19 cellular contexts compared by ENCODE assay signal in the genomic region with DNA sequence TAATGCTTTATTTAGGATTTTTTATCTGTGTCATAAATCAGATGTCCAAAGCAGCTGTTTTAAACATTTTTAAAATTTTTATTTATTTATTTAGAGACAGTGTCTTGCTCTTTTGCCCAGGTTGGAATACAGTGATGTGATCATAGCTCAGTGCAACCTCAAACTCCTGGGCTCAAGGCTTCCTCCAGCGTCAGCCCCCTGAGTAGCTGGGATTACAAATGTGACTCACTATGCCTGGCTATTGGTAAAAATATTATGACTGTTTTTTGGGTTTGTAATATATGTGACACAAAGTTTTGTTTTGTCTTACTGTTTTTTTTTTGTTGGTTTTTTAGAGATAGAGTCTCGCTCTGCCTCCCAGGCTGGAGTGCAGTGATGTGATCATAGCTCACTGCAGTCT. TPM values are rescaled to one million over a fixed set of nuclear protein-coding genes. Genes with fewer than 3 reads are reported as not detected.
DNase-seq lines count a peak whose midpoint lies in the region; ATAC-seq, FAIRE-seq and TF ChIP-seq lines count a peak whose summit lies in the region.
"Had no signal": no experiment of that assay in that cellular context is flagged by ENCODE, and none has a peak within 500 bp of the region (broad histone marks: within the 10 kb centered on the region; RNA-seq: fewer than 3 reads in every experiment).

No MANE protein-coding gene starts in this region.

- H3K4me1 ChIP-seq in breast epithelium (no peaks in the 10 kb centered on the region), HepG2 (ENCODE audit: insufficient read depth, low read length) (no peaks in the 10 kb centered on the region), suprapubic skin (peaks cover 14% of the 10 kb centered on the region)
- H3K4me1 ChIP-seq: A549 had no signal

- FAIRE-seq in HepG2 (lab: Jason Lieb, UNC) = no peak
- FAIRE-seq: A549 had no signal

- no peaks in the 10 kb centered on the region for H3K9me3 Mint-ChIP-seq in MCF 10A (ENCODE audit: unreplicated experiment)
- H3K9me3 Mint-ChIP-seq: activated CD8-positive, alpha-beta T cell treated with anti-CD3 and anti-CD28 coated beads for 36 hours had no signal

- POLR2A ChIA-PET in MCF 10A (lab: Yijun Ruan, JAX) = interaction anchor here (0.9 to 1.5 kb wide), 5 partner anchors 9 to 115 kb away, joined by 3 to 8 read pairs (median 4); no protein-coding TSS in a partner anchor
- POLR2A ChIA-PET in HepG2 (lab: Yijun Ruan, JAX) = interaction anchor here (1.0 kb wide), 1 partner anchor 11 kb away, joined by 4 read pairs; the partner anchor contains the start of genes ZBED6 and ZC3H11A

- DNase-seq in MCF 10A (ENCODE audit: unreplicated experiment) = no peak
- DNase-seq in breast epithelium (ENCODE audit: low spot score in 2 of 2) = no peak
- DNase-seq in amniotic stem cell (lab: John Stamatoyannopoulos, UW) = peak; percentile 25
- DNase-seq in glomerular visceral epithelial cell (ENCODE audit: extremely low spot score) = peak; percentile 48
- DNase-seq in superior temporal gyrus (ENCODE audit: extremely low spot score) = no peak
- DNase-seq in HepG2 (ENCODE audit: low spot score) = no peak
- no peak for DNase-seq in suprapubic skin (ENCODE audit: low spot score in 2 of 2)
- DNase-seq in NCI-H146 treated with DMSO at 0.1 percent for 48 hours (lab: John Stamatoyannopoulos, UW; ENCODE audit: unreplicated experiment) = no peak
- DNase-seq: activated CD8-positive, alpha-beta T cell treated with anti-CD3 and anti-CD28 coated beads for 36 hours; activated gamma-delta T cell; caudate nucleus; left ventricle myocardium inferior; naive thymus-derived CD4-positive, alpha-beta T cell; NCI-H1105; NCI-H2227 treated with DMSO at 0.1 percent for 48 hours; stimulated activated naive CD4-positive, alpha-beta T cell treated with Interleukin-2 at 50 U/mL for 16 hours had no signal

- H3K36me3 ChIP-seq in breast epithelium (no peaks in the 10 kb centered on the region), HepG2 (replicated peaks in 1 of 2; ENCODE audit: control insufficient read depth in 1 of 2, insufficient read depth in 2 of 2, low read length in 2 of 2) (peaks cover 5 to 36% of the 10 kb centered on the region in 2 experiments), suprapubic skin (peaks cover 45% of the 10 kb centered on the region)

- ATAC-seq in HepG2 = no peak
- ATAC-seq: A549; activated CD8-positive, alpha-beta T cell treated with anti-CD3 and anti-CD28 coated beads for 36 hours; naive thymus-derived CD4-positive, alpha-beta T cell; sciatic nerve had no signal

- H3K79me2 ChIP-seq in HepG2 (ENCODE audit: insufficient read depth, low read length) = peaks cover 21% of the 10 kb centered on the region

- no peak for TF ChIP-seq EP300 in HepG2 (IDR thresholded peaks at IDR 0.05; ENCODE audit: low read depth in 2 of 2, low read length in 2 of 2)
- no peak for TF ChIP-seq EP300 in HepG2 (CRISPR knock-in tag; IDR thresholded peaks at IDR 0.05; ENCODE audit: borderline replicate concordance)
- TF ChIP-seq EP300 in suprapubic skin (IDR thresholded peaks at IDR 0.05) = no peak

- CTCF ChIA-PET in MCF 10A (lab: Yijun Ruan, JAX) (interaction anchor here (0.6 to 1.9 kb wide), 7 partner anchors 9 to 466 kb away, joined by 3 to 10 read pairs (median 4); no protein-coding TSS in a partner anchor), HepG2 (lab: Yijun Ruan, JAX; ENCODE audit: low intra/inter-chr PET ratio, low total read pairs) (no interaction called here)

- H3K36me3 Mint-ChIP-seq in MCF 10A (ENCODE audit: insufficient read depth, unreplicated experiment) = peaks cover 100% of the 10 kb centered on the region

- H3K27ac Mint-ChIP-seq in MCF 10A (ENCODE audit: low read depth, unreplicated experiment) = peak overlapping the region; percentile 75
- H3K27ac Mint-ChIP-seq: activated CD8-positive, alpha-beta T cell treated with anti-CD3 and anti-CD28 coated beads for 36 hours had no signal

- no peak overlapping the region for H3K9ac ChIP-seq in HepG2 (ENCODE audit: insufficient read depth, low read depth, low read length)

- no peak overlapping the region for H3K4me3 Mint-ChIP-seq in MCF 10A (ENCODE audit: unreplicated experiment)
- H3K4me3 Mint-ChIP-seq: activated CD8-positive, alpha-beta T cell treated with anti-CD3 and anti-CD28 coated beads for 36 hours had no signal

- H3K27me3 Mint-ChIP-seq in MCF 10A (ENCODE audit: insufficient read depth, unreplicated experiment) = no peaks in the 10 kb centered on the region
- H3K27me3 Mint-ChIP-seq: activated CD8-positive, alpha-beta T cell treated with anti-CD3 and anti-CD28 coated beads for 36 hours; naive thymus-derived CD4-positive, alpha-beta T cell had no signal

- H3K9me3 ChIP-seq in breast epithelium (no peaks in the 10 kb centered on the region), HepG2 (ENCODE audit: low read length) (no peaks in the 10 kb centered on the region), suprapubic skin (no peaks in the 10 kb centered on the region)
- H3K9me3 ChIP-seq: A549, left ventricle myocardium inferior, SJSA1 had no signal

- BruUV-seq in MCF 10A (replicated peaks; lab: Mats Ljungman, UMichigan) (no TSS peak), HepG2 (replicated peaks; lab: Mats Ljungman, UMichigan) (no TSS peak)

- intact Hi-C loops in MCF 10A (cut with micrococcal nuclease) = no loop called here
- intact Hi-C loops in breast epithelium (cut with DNase I; ENCODE audit: low total_unique reads) = no loop called here
- intact Hi-C loops in HepG2 (cut with micrococcal nuclease; ENCODE audit: unreplicated experiment) = no loop called here

- H3K4me3 ChIP-seq in breast epithelium (no peak overlapping the region), HepG2 (replicated peaks in 1 of 3; ENCODE audit: insufficient read depth in 1 of 3, low read depth in 2 of 3, low read length in 3 of 3) (no peak overlapping the region), suprapubic skin (no peak overlapping the region)
- H3K4me3 ChIP-seq: A549, left ventricle myocardium inferior, SJSA1 had no signal

- H3K27ac ChIP-seq in breast epithelium (no peak overlapping the region), HepG2 (ENCODE audit: extremely low read length, insufficient read depth, low read length) (no peak overlapping the region), suprapubic skin (no peak overlapping the region)
- H3K27ac ChIP-seq: A549, left ventricle myocardium inferior, SJSA1 had no signal

- no peak for TF ChIP-seq RAD21 in HepG2 (CRISPR knock-in tag; IDR thresholded peaks at IDR 0.05)

- TF ChIP-seq CTCF in MCF 10A (IDR thresholded peaks at IDR 0.05; ENCODE audit: unreplicated experiment) (no peak), breast epithelium (IDR thresholded peaks at IDR 0.05) (no peak), HepG2 (CRISPR knock-in tag; IDR thresholded peaks at IDR 0.05) (no peak), suprapubic skin (IDR thresholded peaks at IDR 0.05) (no peak)

- no peaks in the 10 kb centered on the region for H3K27me3 ChIP-seq in breast epithelium
- no peaks in the 10 kb centered on the region for H3K27me3 ChIP-seq in HepG2 (ENCODE audit: control insufficient read depth in 1 of 2, insufficient read depth in 2 of 2, low read length in 2 of 2)
- H3K27me3 ChIP-seq in suprapubic skin = no peaks in the 10 kb centered on the region

- H4K20me1 ChIP-seq in HepG2 (ENCODE audit: insufficient read depth, low read length) = no peaks in the 10 kb centered on the region; the same call in 1 of the 2 replicates

- peaks cover 16% of the 10 kb centered on the region for H3K4me1 Mint-ChIP-seq in MCF 10A (ENCODE audit: insufficient read depth, unreplicated experiment)

- H2AFZ ChIP-seq in HepG2 (ENCODE audit: low read length) = no peak overlapping the region

- in situ Hi-C loops in HepG2 (cut with HindIII; ENCODE audit: extremely low pct_ligation_motif_present, low pct_unique_long_range_greater_than_20kb) = no loop called here

- 98% methylated on average over 2 of the region's 2 CpGs for WGBS in HepG2 (ENCODE audit: low lambda C conversion rate)
- 84% methylated on average over 2 of the region's 2 CpGs for WGBS in suprapubic skin

- no peak overlapping the region for H3K4me2 ChIP-seq in HepG2 (ENCODE audit: low read depth, low read length)
- H3K4me2 ChIP-seq: A549 had no signal

- TF ChIP-seq POLR2A in breast epithelium (IDR thresholded peaks at IDR 0.05) (no peak), HepG2 (IDR thresholded peaks at IDR 0.05; ENCODE audit: insufficient read depth in 1 of 2, low read depth in 2 of 2, low read length in 2 of 2) (no peak), suprapubic skin (IDR thresholded peaks at IDR 0.05) (no peak)

RNA-seq across cellular contexts. Expression of gene ZBED6, which starts 11.8 kb away (rescaled TPM):
- total RNA-seq in MCF 10A (2022) = 68.2 and 69.8 TPM in 2 replicates
- total RNA-seq in breast epithelium = 10 to 100 TPM; 22.7 to 37.8 (median 28.8) TPM
- 12.5 and 17.2 TPM in 2 replicates for total RNA-seq in HepG2 (2016; rRNA removed; fragmentation: Illumina TruSeq; extraction: Trizol)
- 0.35 and 0.51 TPM in 2 replicates for total RNA-seq in HepG2 (2016; cell fraction: cytosol; rRNA removed; fragmentation: Illumina TruSeq; extraction: Trizol; ENCODE audit: low read depth)
- 13.1 and 13.9 TPM in 2 replicates for total RNA-seq in HepG2 (2016; cell fraction: insoluble cytoplasmic fraction; rRNA removed; fragmentation: Illumina TruSeq; extraction: Trizol)
- 1.4 and 1.7 TPM in 2 replicates for total RNA-seq in HepG2 (2016; cell fraction: membrane; rRNA removed; fragmentation: Illumina TruSeq; extraction: Trizol)
- total RNA-seq in HepG2 (2016; cell fraction: nucleus; rRNA removed; fragmentation: Illumina TruSeq; extraction: Trizol) = 21.7 and 24.6 TPM in 2 replicates
- polyA plus RNA-seq in HepG2 (2011; rRNA removed) = 6.8 and 9.3 TPM in 2 replicates
- 3.8 and 4.0 TPM in 2 replicates for polyA plus RNA-seq in HepG2 (2011; cell fraction: cytosol; rRNA removed)
- polyA plus RNA-seq in HepG2 (2011; cell fraction: nucleus; rRNA removed) = 15.5 and 20.7 TPM in 2 replicates
- 3.6 and 3.8 TPM in 2 replicates for polyA plus RNA-seq in HepG2 (2012)
- 0.07 TPM in 1 of 2 replicates, not detected in the other for polyA plus RNA-seq in HepG2 (2016; cell fraction: cytosol; fragmentation: Illumina TruSeq; extraction: Trizol; ENCODE audit: low read depth)
- polyA plus RNA-seq in HepG2 (2016; cell fraction: insoluble cytoplasmic fraction; fragmentation: Illumina TruSeq; extraction: Trizol; ENCODE audit: low read depth) = 1.6 and 3.9 TPM in 2 replicates
- 0.03 and 0.06 TPM in 2 replicates for polyA plus RNA-seq in HepG2 (2016; cell fraction: membrane; fragmentation: Illumina TruSeq; extraction: Trizol; ENCODE audit: low read depth)
- 4.6 and 9.1 TPM in 2 replicates for polyA plus RNA-seq in HepG2 (2016; cell fraction: nucleus; fragmentation: Illumina TruSeq; extraction: Trizol; ENCODE audit: insufficient read depth, low read depth)
- 21.8 and 40.3 TPM in 2 replicates for polyA minus RNA-seq in HepG2 (2011; rRNA and poly(A)+ RNA removed; ENCODE audit: low replicate concordance)
- polyA minus RNA-seq in HepG2 (2011; cell fraction: cytosol; rRNA and poly(A)+ RNA removed) = 11.3 and 15.0 TPM in 2 replicates
- polyA minus RNA-seq in HepG2 (2011; cell fraction: nucleus; rRNA and poly(A)+ RNA removed) = 37.6 and 38.3 TPM in 2 replicates
- 10 to 100 TPM; 19.2 to 76.7 (median 30.3) TPM for total RNA-seq in suprapubic skin

RNA-seq across cellular contexts. Expression of gene ZC3H11A, which starts 11.8 kb away (rescaled TPM):
- total RNA-seq in MCF 10A (2022) = 148 and 156 TPM in 2 replicates
- 100 to 1,000 TPM; 102 to 154 (median 124) TPM for total RNA-seq in breast epithelium
- 56.9 and 78.7 TPM in 2 replicates for total RNA-seq in HepG2 (2016; rRNA removed; fragmentation: Illumina TruSeq; extraction: Trizol)
- 9.7 and 10.5 TPM in 2 replicates for total RNA-seq in HepG2 (2016; cell fraction: cytosol; rRNA removed; fragmentation: Illumina TruSeq; extraction: Trizol; ENCODE audit: low read depth)
- 54.2 and 81.7 TPM in 2 replicates for total RNA-seq in HepG2 (2016; cell fraction: insoluble cytoplasmic fraction; rRNA removed; fragmentation: Illumina TruSeq; extraction: Trizol)
- 22.1 and 22.2 TPM in 2 replicates for total RNA-seq in HepG2 (2016; cell fraction: membrane; rRNA removed; fragmentation: Illumina TruSeq; extraction: Trizol)
- total RNA-seq in HepG2 (2016; cell fraction: nucleus; rRNA removed; fragmentation: Illumina TruSeq; extraction: Trizol) = 71.4 and 76.3 TPM in 2 replicates
- polyA plus RNA-seq in HepG2 (2011; rRNA removed) = 59.2 and 59.7 TPM in 2 replicates
- 29.6 and 39.2 TPM in 2 replicates for polyA plus RNA-seq in HepG2 (2011; cell fraction: cytosol; rRNA removed)
- polyA plus RNA-seq in HepG2 (2011; cell fraction: nucleus; rRNA removed) = 109 and 116 TPM in 2 replicates
- polyA plus RNA-seq in HepG2 (2012) = 44.9 and 50.1 TPM in 2 replicates
- 1.2 and 1.4 TPM in 2 replicates for polyA plus RNA-seq in HepG2 (2016; cell fraction: cytosol; fragmentation: Illumina TruSeq; extraction: Trizol; ENCODE audit: low read depth)
- 56.2 and 57.9 TPM in 2 replicates for polyA plus RNA-seq in HepG2 (2016; cell fraction: insoluble cytoplasmic fraction; fragmentation: Illumina TruSeq; extraction: Trizol; ENCODE audit: low read depth)
- 6.6 and 7.0 TPM in 2 replicates for polyA plus RNA-seq in HepG2 (2016; cell fraction: membrane; fragmentation: Illumina TruSeq; extraction: Trizol; ENCODE audit: low read depth)
- 105 and 109 TPM in 2 replicates for polyA plus RNA-seq in HepG2 (2016; cell fraction: nucleus; fragmentation: Illumina TruSeq; extraction: Trizol; ENCODE audit: insufficient read depth, low read depth)
- polyA minus RNA-seq in HepG2 (2011; rRNA and poly(A)+ RNA removed; ENCODE audit: low replicate concordance) = 59.1 and 125 TPM in 2 replicates
- 44.8 and 45.9 TPM in 2 replicates for polyA minus RNA-seq in HepG2 (2011; cell fraction: cytosol; rRNA and poly(A)+ RNA removed)
- polyA minus RNA-seq in HepG2 (2011; cell fraction: nucleus; rRNA and poly(A)+ RNA removed) = 170 and 178 TPM in 2 replicates
- total RNA-seq in suprapubic skin = 100 to 1,000 TPM in 3 of 4 donors, 10 to 100 TPM in 1; 99.8 to 153 (median 110) TPM

RNA-seq across cellular contexts. Expression of gene LAX1, which starts 42.2 kb away (rescaled TPM):
- not detected in 2 replicates for total RNA-seq in MCF 10A (2022)
- 1 to 10 TPM in 2 of 3 donors, under 1 TPM in 1; 0.88 to 2.7 (median 2.0) TPM for total RNA-seq in breast epithelium
- total RNA-seq in HepG2 (2016; rRNA removed; fragmentation: Illumina TruSeq; extraction: Trizol) = not detected in 2 replicates
- not detected in 2 replicates for total RNA-seq in HepG2 (2016; cell fraction: cytosol; rRNA removed; fragmentation: Illumina TruSeq; extraction: Trizol; ENCODE audit: low read depth)
- total RNA-seq in HepG2 (2016; cell fraction: insoluble cytoplasmic fraction; rRNA removed; fragmentation: Illumina TruSeq; extraction: Trizol) = 0.04 TPM in 1 of 2 replicates, not detected in the other
- not detected in 2 replicates for total RNA-seq in HepG2 (2016; cell fraction: membrane; rRNA removed; fragmentation: Illumina TruSeq; extraction: Trizol)
- not detected in 2 replicates for total RNA-seq in HepG2 (2016; cell fraction: nucleus; rRNA removed; fragmentation: Illumina TruSeq; extraction: Trizol)
- not detected in 2 replicates for polyA plus RNA-seq in HepG2 (2011; rRNA removed)
- polyA plus RNA-seq in HepG2 (2011; cell fraction: cytosol; rRNA removed) = not detected in 2 replicates
- not detected in 2 replicates for polyA plus RNA-seq in HepG2 (2011; cell fraction: nucleus; rRNA removed)
- not detected in 2 replicates for polyA plus RNA-seq in HepG2 (2012)
- polyA plus RNA-seq in HepG2 (2016; cell fraction: cytosol; fragmentation: Illumina TruSeq; extraction: Trizol; ENCODE audit: low read depth) = not detected in 2 replicates
- not detected in 2 replicates for polyA plus RNA-seq in HepG2 (2016; cell fraction: insoluble cytoplasmic fraction; fragmentation: Illumina TruSeq; extraction: Trizol; ENCODE audit: low read depth)
- not detected in 2 replicates for polyA plus RNA-seq in HepG2 (2016; cell fraction: membrane; fragmentation: Illumina TruSeq; extraction: Trizol; ENCODE audit: low read depth)
- polyA plus RNA-seq in HepG2 (2016; cell fraction: nucleus; fragmentation: Illumina TruSeq; extraction: Trizol; ENCODE audit: insufficient read depth, low read depth) = not detected in 2 replicates
- polyA minus RNA-seq in HepG2 (2011; rRNA and poly(A)+ RNA removed; ENCODE audit: low replicate concordance) = not detected in 2 replicates
- not detected in 2 replicates for polyA minus RNA-seq in HepG2 (2011; cell fraction: cytosol; rRNA and poly(A)+ RNA removed)
- not detected in 2 replicates for polyA minus RNA-seq in HepG2 (2011; cell fraction: nucleus; rRNA and poly(A)+ RNA removed)
- total RNA-seq in suprapubic skin = under 1 TPM in 3 of 4 donors, not detected in 1; 0.25 to 0.97 (median 0.45) TPM
- total RNA-seq: left ventricle myocardium inferior had no signal
- polyA plus RNA-seq: A549 had no signal

RNA-seq across cellular contexts. Expression of gene SNRPE, which starts 54.2 kb away (rescaled TPM):
- 358 and 423 TPM in 2 replicates for total RNA-seq in MCF 10A (2022)
- total RNA-seq in breast epithelium = 10 to 100 TPM; 51.8 to 74.9 (median 73.4) TPM
- 281 and 397 TPM in 2 replicates for total RNA-seq in HepG2 (2016; rRNA removed; fragmentation: Illumina TruSeq; extraction: Trizol)
- 127 and 132 TPM in 2 replicates for total RNA-seq in HepG2 (2016; cell fraction: cytosol; rRNA removed; fragmentation: Illumina TruSeq; extraction: Trizol; ENCODE audit: low read depth)
- 284 and 448 TPM in 2 replicates for total RNA-seq in HepG2 (2016; cell fraction: insoluble cytoplasmic fraction; rRNA removed; fragmentation: Illumina TruSeq; extraction: Trizol)
- total RNA-seq in HepG2 (2016; cell fraction: membrane; rRNA removed; fragmentation: Illumina TruSeq; extraction: Trizol) = 202 and 234 TPM in 2 replicates
- total RNA-seq in HepG2 (2016; cell fraction: nucleus; rRNA removed; fragmentation: Illumina TruSeq; extraction: Trizol) = 116 and 125 TPM in 2 replicates
- polyA plus RNA-seq in HepG2 (2011; rRNA removed) = 99.9 and 146 TPM in 2 replicates
- 124 and 143 TPM in 2 replicates for polyA plus RNA-seq in HepG2 (2011; cell fraction: cytosol; rRNA removed)
- polyA plus RNA-seq in HepG2 (2011; cell fraction: nucleus; rRNA removed) = 40.4 and 45.1 TPM in 2 replicates
- polyA plus RNA-seq in HepG2 (2012) = 214 and 272 TPM in 2 replicates
- polyA plus RNA-seq in HepG2 (2016; cell fraction: cytosol; fragmentation: Illumina TruSeq; extraction: Trizol; ENCODE audit: low read depth) = 231 and 232 TPM in 2 replicates
- polyA plus RNA-seq in HepG2 (2016; cell fraction: insoluble cytoplasmic fraction; fragmentation: Illumina TruSeq; extraction: Trizol; ENCODE audit: low read depth) = 479 and 511 TPM in 2 replicates
- 269 and 273 TPM in 2 replicates for polyA plus RNA-seq in HepG2 (2016; cell fraction: membrane; fragmentation: Illumina TruSeq; extraction: Trizol; ENCODE audit: low read depth)
- 235 and 237 TPM in 2 replicates for polyA plus RNA-seq in HepG2 (2016; cell fraction: nucleus; fragmentation: Illumina TruSeq; extraction: Trizol; ENCODE audit: insufficient read depth, low read depth)
- polyA minus RNA-seq in HepG2 (2011; rRNA and poly(A)+ RNA removed; ENCODE audit: low replicate concordance) = 19.3 and 51.2 TPM in 2 replicates
- polyA minus RNA-seq in HepG2 (2011; cell fraction: cytosol; rRNA and poly(A)+ RNA removed) = 18.3 and 33.6 TPM in 2 replicates
- 38.9 and 43.3 TPM in 2 replicates for polyA minus RNA-seq in HepG2 (2011; cell fraction: nucleus; rRNA and poly(A)+ RNA removed)
- 10 to 100 TPM; 17.8 to 90.2 (median 42.4) TPM for total RNA-seq in suprapubic skin

Comparison
In these comparisons a context has a peak if more than half of its experiments do, and no peak if none do; other contexts are left out.
1. DNase-seq: peak in amniotic stem cell (single experiment) and glomerular visceral epithelial cell (single experiment); none in MCF 10A (single experiment), breast epithelium (0 of 2), superior temporal gyrus (single experiment), HepG2 (single experiment), suprapubic skin (0 of 2) and NCI-H146 treated with DMSO at 0.1 percent for 48 hours (single experiment).